20 cellular contexts compared by ENCODE assay signal in the genomic region with DNA sequence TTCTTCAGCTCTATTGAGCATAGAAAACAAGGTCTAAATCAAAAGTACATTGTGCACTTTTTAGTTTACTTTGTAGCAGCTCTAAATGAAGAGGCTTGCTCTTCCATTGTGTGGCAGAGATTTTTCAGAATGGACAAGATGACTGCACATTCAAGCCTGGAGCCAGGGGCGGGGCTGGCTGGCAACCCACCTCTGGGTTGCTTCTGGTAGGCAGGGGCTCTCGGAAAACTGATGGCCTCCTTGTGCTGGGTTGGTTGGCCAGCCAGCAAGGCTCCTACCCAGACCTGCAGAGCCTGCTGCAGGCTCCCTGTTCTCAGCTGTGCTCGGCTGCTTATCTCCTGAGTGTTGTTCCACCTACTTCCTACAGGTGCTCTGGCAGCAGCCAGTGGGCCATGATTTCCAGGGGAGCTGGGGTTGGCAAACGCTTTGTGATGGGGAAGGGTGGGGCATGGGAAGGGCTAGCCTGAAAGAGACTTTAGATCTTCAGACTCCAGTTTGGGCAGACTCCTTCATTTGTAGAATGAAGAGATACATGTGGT. TPM values are rescaled to one million over a fixed set of nuclear protein-coding genes. Genes with fewer than 3 reads are reported as not detected.
DNase-seq lines count a peak whose midpoint lies in the region; ATAC-seq, FAIRE-seq and TF ChIP-seq lines count a peak whose summit lies in the region.
"Had no signal": no experiment of that assay in that cellular context is flagged by ENCODE, and none has a peak within 500 bp of the region (broad histone marks: within the 10 kb centered on the region; RNA-seq: fewer than 3 reads in every experiment).

No MANE protein-coding gene starts in this region.

- no peak overlapping the region for H2BK5ac ChIP-seq in H1 (ENCODE audit: low read depth, low read length)

- TF ChIP-seq RAD21 in HCT116 (IDR thresholded peaks at IDR 0.05; ENCODE audit: low read depth) = no peak
- TF ChIP-seq RAD21 in H1 (IDR thresholded peaks at IDR 0.05 in 1 of 2, conservative IDR thresholded peaks at IDR 0.05 in 1 of 2; ENCODE audit: low read depth in 2 of 2, low read length in 2 of 2) = peak; percentile 26 to 46; a peak in 3 of 4 replicates

- H3K4me3 ChIP-seq in HCT116 (replicated peaks in 1 of 2; ENCODE audit: low read depth in 1 of 2, low read length in 2 of 2) (no peak overlapping the region), H1 (ENCODE audit: extremely low read depth in 1 of 4, insufficient read depth in 2 of 4, low read depth in 3 of 4, low read length in 4 of 4) (no peak overlapping the region), neural progenitor cell (no peak overlapping the region)
- H3K4me3 ChIP-seq: lung, prostate gland had no signal

- ATAC-seq in HCT116 = peak; percentile 80
- ATAC-seq in CD4-positive, alpha-beta T cell (ENCODE audit: poor library complexity) = no peak
- ATAC-seq in left ventricle myocardium superior = no peak
- ATAC-seq in GM18505 (IDR thresholded peaks at IDR 0.05; ENCODE audit: unreplicated experiment) = no peak

- no peaks in the 10 kb centered on the region for H3F3A ChIP-seq in neural progenitor cell (ENCODE audit: low read depth)

- RAD21 ChIA-PET in HCT116 (lab: Charles Lee; ENCODE audit: low non-redundant PET in 1 of 2, low total read pairs in 2 of 2, uncharacterized antibody in 2 of 2, unreplicated experiment in 2 of 2) = no interaction called here

- no peak overlapping the region for H3K14ac ChIP-seq in H1 (ENCODE audit: insufficient read length)

- no peak overlapping the region for H3K23ac ChIP-seq in H1 (ENCODE audit: insufficient read length)

- H3K27ac Mint-ChIP-seq in neural progenitor cell = no peak overlapping the region
- no peak overlapping the region for H3K27ac Mint-ChIP-seq in CD4-positive, alpha-beta T cell

- no TSS peak for BruUV-seq in HCT116 (replicated peaks; lab: Mats Ljungman, UMichigan)

- H2BK12ac ChIP-seq in H1 (ENCODE audit: low read depth, low read length) = no peak overlapping the region

- peaks cover 0 to 8% of the 10 kb centered on the region in 2 experiments; a peak in 2 of 4 replicates for H3K9me3 ChIP-seq in HCT116 (ENCODE audit: control insufficient read depth in 1 of 2, insufficient read depth in 1 of 2, low read depth in 1 of 2, low read length in 2 of 2)
- H3K9me3 ChIP-seq in H1 (ENCODE audit: insufficient read depth in 2 of 2, low read depth in 1 of 2, low read length in 1 of 2) = no peaks in the 10 kb centered on the region
- H3K9me3 ChIP-seq in neural progenitor cell (ENCODE audit: low read depth) = no peaks in the 10 kb centered on the region
- H3K9me3 ChIP-seq in CD4-positive, alpha-beta T cell (ENCODE audit: control insufficient read depth, low read length) = no peaks in the 10 kb centered on the region
- H3K9me3 ChIP-seq: prostate gland had no signal

- H2BK20ac ChIP-seq in H1 (ENCODE audit: low read length) = no peak overlapping the region

- intact Hi-C loops in HCT116 (cut with micrococcal nuclease) (no loop called here), left ventricle myocardium superior (cut with micrococcal nuclease) (no loop called here)
- intact Hi-C loops in CD4-positive, alpha-beta T cell (cut with DNase I, micrococcal nuclease) = no loop called here

- 0 out of 2 replicates have a peak, but pooled peaks cover 4% of the 10 kb centered on the region for H3K27me3 ChIP-seq in HCT116 (ENCODE audit: insufficient read depth, low read length)
- H3K27me3 ChIP-seq in H1 (replicated peaks in 1 of 4; ENCODE audit: control insufficient read depth in 3 of 4, extremely low read depth in 1 of 4, insufficient read depth in 3 of 4, low read length in 3 of 4) = no peaks in the 10 kb centered on the region
- no peaks in the 10 kb centered on the region for H3K27me3 ChIP-seq in neural progenitor cell
- H3K27me3 ChIP-seq in CD4-positive, alpha-beta T cell (ENCODE audit: control insufficient read depth, insufficient read depth, low read length) = peaks cover 17% of the 10 kb centered on the region

- H2AFZ ChIP-seq in HCT116 (ENCODE audit: low read depth, low read length, poor library complexity, severe bottlenecking) (no peak overlapping the region), H1 (ENCODE audit: low read length) (no peak overlapping the region), neural progenitor cell (replicated peaks) (no peak overlapping the region)

- no peak overlapping the region for H2AK5ac ChIP-seq in H1 (ENCODE audit: low read depth, low read length)

- H3K18ac ChIP-seq in H1 (ENCODE audit: extremely low read depth, low read length) = no peak overlapping the region

- H4K91ac ChIP-seq in H1 (replicated peaks; ENCODE audit: insufficient read length, low read length) = no peak overlapping the region

- TF ChIP-seq POLR2A in HCT116 (IDR thresholded peaks at IDR 0.05; ENCODE audit: borderline replicate concordance, extremely low read depth, insufficient read depth, insufficient read length) (no peak), H1 (IDR thresholded peaks at IDR 0.05; ENCODE audit: control extremely low read depth in 1 of 2, low read depth in 2 of 2, low read length in 2 of 2) (no peak), GM18505 (IDR thresholded peaks at IDR 0.05; ENCODE audit: borderline replicate concordance, extremely low read depth, insufficient read depth, insufficient read length) (no peak)

- H4K20me1 ChIP-seq in HCT116 (ENCODE audit: insufficient read depth) (no peaks in the 10 kb centered on the region), H1 (replicated peaks in 1 of 2; ENCODE audit: control insufficient read depth in 1 of 2, insufficient read depth in 2 of 2, low read length in 2 of 2) (no peaks in the 10 kb centered on the region), neural progenitor cell (ENCODE audit: low read depth) (no peaks in the 10 kb centered on the region)

- H3K4me2 ChIP-seq in HCT116 (ENCODE audit: low read length) (no peak overlapping the region), H1 (ENCODE audit: insufficient read depth in 1 of 2, low read depth in 2 of 2, low read length in 2 of 2) (no peak overlapping the region), neural progenitor cell (no peak overlapping the region)

- H2BK120ac ChIP-seq in H1 (replicated peaks; ENCODE audit: low read depth, low read length) = no peak overlapping the region

- 66% methylated on average over 4 of the region's 4 CpGs; no CpG with 5 or more reads in 1 of the 2 experiments for WGBS in H1 (ENCODE audit: extremely low coverage in 1 of 2, insufficient coverage in 1 of 2, insufficient read length in 1 of 2, insufficient replicate concordance in 2 of 2, low coverage in 1 of 2, low lambda C conversion rate in 2 of 2, missing lambda C conversion rate in 1 of 2), 2 experiments

- H4K5ac ChIP-seq in H1 (ENCODE audit: insufficient read length, low read depth, low read length) = no peak overlapping the region

- no peaks in the 10 kb centered on the region for H3K79me2 ChIP-seq in HCT116 (ENCODE audit: insufficient read depth, low read length)
- H3K79me2 ChIP-seq in H1 (ENCODE audit: control insufficient read depth in 1 of 2, insufficient read depth in 2 of 2, low read length in 2 of 2) = no peaks in the 10 kb centered on the region
- no peaks in the 10 kb centered on the region for H3K79me2 ChIP-seq in neural progenitor cell (ENCODE audit: low read depth)

- no peak overlapping the region for H3K27ac ChIP-seq in HCT116 (ENCODE audit: low read depth, low read length)
- no peak overlapping the region for H3K27ac ChIP-seq in H1 (ENCODE audit: low read depth, low read length)
- no peak overlapping the region for H3K27ac ChIP-seq in neural progenitor cell
- H3K27ac ChIP-seq in CD4-positive, alpha-beta T cell (ENCODE audit: low read depth, low read length) = no peak overlapping the region
- H3K27ac ChIP-seq: prostate gland had no signal

- H3K9me3 Mint-ChIP-seq in neural progenitor cell = no peaks in the 10 kb centered on the region
- H3K9me3 Mint-ChIP-seq in CD4-positive, alpha-beta T cell = no peaks in the 10 kb centered on the region

- H3K9me2 ChIP-seq in HCT116 (ENCODE audit: insufficient read depth) = no peaks in the 10 kb centered on the region

- no peak overlapping the region for H4K8ac ChIP-seq in H1 (ENCODE audit: extremely low read depth, insufficient read depth, low read length)

- H3K4me1 ChIP-seq in HCT116 (ENCODE audit: control insufficient read depth in 1 of 2, insufficient read depth in 2 of 2, low read length in 2 of 2) (peaks cover 0 to 4% of the 10 kb centered on the region in 2 experiments; a peak in 1 of 4 replicates), H1 (replicated peaks in 1 of 4; ENCODE audit: control insufficient read depth in 3 of 4, insufficient read depth in 4 of 4, low read length in 3 of 4) (no peaks in the 10 kb centered on the region), neural progenitor cell (no peaks in the 10 kb centered on the region)
- H3K4me1 ChIP-seq: prostate gland had no signal

- no peak overlapping the region for H2BK15ac ChIP-seq in H1 (ENCODE audit: low read length)

- H3K23me2 ChIP-seq in H1 (ENCODE audit: low read depth, low read length) = 0 out of 2 replicates have a peak, but pooled peaks cover 2% of the 10 kb centered on the region

- H3K36me3 ChIP-seq in HCT116 (ENCODE audit: control insufficient read depth in 1 of 2, insufficient read depth in 2 of 2, low read length in 2 of 2) (no peaks in the 10 kb centered on the region), H1 (ENCODE audit: control insufficient read depth in 2 of 4, insufficient read depth in 4 of 4, low read length in 3 of 4) (no peaks in the 10 kb centered on the region), neural progenitor cell (no peaks in the 10 kb centered on the region)
- H3K36me3 ChIP-seq: prostate gland had no signal

- no peak overlapping the region for H3K56ac ChIP-seq in H1 (replicated peaks; ENCODE audit: insufficient read length, low read depth, low read length)

- no peaks in the 10 kb centered on the region for H3K4me1 Mint-ChIP-seq in neural progenitor cell
- H3K4me1 Mint-ChIP-seq in CD4-positive, alpha-beta T cell (ENCODE audit: low read depth) = no peaks in the 10 kb centered on the region

- H3K79me1 ChIP-seq in H1 (ENCODE audit: low read depth, low read length) = peaks cover 4% of the 10 kb centered on the region; the same call in 1 of the 2 replicates

- H3K4me3 Mint-ChIP-seq in neural progenitor cell = no peak overlapping the region
- H3K4me3 Mint-ChIP-seq in CD4-positive, alpha-beta T cell = no peak overlapping the region

- no peak for TF ChIP-seq EP300 in H1 (IDR thresholded peaks at IDR 0.05; ENCODE audit: borderline replicate concordance in 1 of 2, low read depth in 2 of 2, low read length in 2 of 2)

- H3K9ac ChIP-seq in HCT116 (ENCODE audit: low read length) (no peak overlapping the region), H1 (replicated peaks in 1 of 4; ENCODE audit: extremely low read depth in 1 of 4, low read depth in 3 of 4, low read length in 3 of 4) (no peak overlapping the region), neural progenitor cell (no peak overlapping the region)

- no peaks in the 10 kb centered on the region for H3K36me3 Mint-ChIP-seq in neural progenitor cell
- H3K36me3 Mint-ChIP-seq in CD4-positive, alpha-beta T cell (ENCODE audit: low read depth) = no peaks in the 10 kb centered on the region

- peaks cover 6% of the 10 kb centered on the region for H3K27me3 Mint-ChIP-seq in neural progenitor cell (ENCODE audit: insufficient read depth, low read depth)
- H3K27me3 Mint-ChIP-seq in CD4-positive, alpha-beta T cell = peaks cover 52% of the 10 kb centered on the region

- TF ChIP-seq CTCF in HCT116 (IDR thresholded peaks at IDR 0.05 in 2 of 3, conservative IDR thresholded peaks at IDR 0.05 in 1 of 3; ENCODE audit: borderline replicate concordance in 1 of 3, insufficient read depth in 1 of 3, low read depth in 2 of 3, low read length in 2 of 3) = peak in 2 of 3 experiments; percentile 11 to 23; a peak in 2 of 6 replicates
- peak; percentile 41 to 49 (median 45) for TF ChIP-seq CTCF in H1 (IDR thresholded peaks at IDR 0.05; ENCODE audit: control extremely low read depth in 1 of 3, insufficient read depth in 1 of 3, low read depth in 1 of 3, low read length in 3 of 3)
- TF ChIP-seq CTCF in neural progenitor cell (IDR thresholded peaks at IDR 0.05) = peak; percentile 9
- TF ChIP-seq CTCF in CD4-positive, alpha-beta T cell (IDR thresholded peaks at IDR 0.05) = no peak

- DNase-seq in D341Med (ENCODE audit: low spot score) (peak; percentile 36), HCT116 (ENCODE audit: low read depth, low spot score) (no peak), H1 (ENCODE audit: low read depth in 1 of 2, low spot score in 2 of 2) (no peak), neural progenitor cell (ENCODE audit: low spot score) (no peak), left ventricle myocardium superior (no peak)
- no peak for DNase-seq in CD4-positive, alpha-beta T cell
- no peak for DNase-seq in activated effector memory CD4-positive, alpha-beta T cell treated with Interleukin-2 at 50 U/mL for 16 hours
- DNase-seq: activated naive CD4-positive, alpha-beta T cell treated with anti-CD3 and anti-CD28 coated beads, Interleukin-2, amount 50 U/mL, for 16 hours; amygdala; dermis blood vessel endothelial cell; GOT3; NCI-H1092 treated with DMSO at 0.1 percent for 48 hours; NCI-H1930; NCI-H446; OCI-M1; Right ventricle myocardium superior had no signal

- CTCF ChIA-PET in HCT116 (lab: Charles Lee) = interaction anchor here (0.9 to 1.6 kb wide), 3 partner anchors 23 to 110 kb away, joined by 3 to 6 read pairs (median 3); no protein-coding TSS in a partner anchor
- CTCF ChIA-PET in H1 (lab: Charles Lee; ENCODE audit: partially characterized antibody) = interaction anchor here (0.8 to 10.9 kb wide), 19 partner anchors 10 to 139 kb away, joined by 3 to 101 read pairs (median 4); partner anchors contain the start of gene BSN
- CTCF ChIA-PET in CD4-positive, alpha-beta T cell (lab: Charles Lee) = interaction anchor here (0.7 kb wide), 1 partner anchor 23 kb away, joined by 4 read pairs; no protein-coding TSS in a partner anchor

- FAIRE-seq in H1 (lab: Jason Lieb, UNC) = no peak
- FAIRE-seq: D721Med had no signal

- POLR2A ChIA-PET in HCT116 (lab: Charles Lee) = no interaction called here
- POLR2A ChIA-PET in H1 (lab: Charles Lee; ENCODE audit: partially characterized antibody) = interaction anchor here (1.1 kb wide), 1 partner anchor 109 kb away, joined by 3 read pairs; no protein-coding TSS in a partner anchor
- POLR2A ChIA-PET in CD4-positive, alpha-beta T cell (lab: Charles Lee) = no interaction called here

- H3K4ac ChIP-seq in H1 (replicated peaks; ENCODE audit: insufficient read length, low read depth, low read length) = no peak overlapping the region

RNA-seq across cellular contexts. Expression of gene BSN, which starts 8.8 kb away (rescaled TPM):
- total RNA-seq in HCT116 (2021; ENCODE audit: unreplicated experiment) (1.5 TPM), neural progenitor cell (ENCODE audit: low replicate concordance) (0.17 and 0.53 TPM in 2 replicates), left ventricle myocardium superior (0.30 TPM)
- 0.42 and 0.46 TPM in 2 replicates for polyA plus RNA-seq in HCT116 (2012)
- 2.9 and 3.0 TPM in 2 replicates for total RNA-seq in H1 (2021; fragmentation: NEBNext Ultra II Directional; extraction: Animal tissue kit (Norgen Biotek cat#: 25700))
- polyA plus RNA-seq in H1 (2011; rRNA removed) = 0.60 and 0.83 TPM in 2 replicates
- 0.45 TPM for polyA plus RNA-seq in H1 (2011; cell fraction: cytosol; rRNA removed)
- polyA plus RNA-seq in H1 (2011; cell fraction: nucleus; rRNA removed) = 1.6 TPM
- 1.0 to 1.4 TPM (median 1.3 TPM) in 4 replicates for polyA plus RNA-seq in H1 (2012, experiment 1 of 2)
- 0.85 TPM for polyA plus RNA-seq in H1 (2012, experiment 2 of 2)
- 0.87 TPM for polyA plus RNA-seq in H1 (2013, experiment 1 of 2)
- 0.88 TPM for polyA plus RNA-seq in H1 (2013, experiment 2 of 2)
- polyA minus RNA-seq in H1 (2011; rRNA and poly(A)+ RNA removed) = 1.5 and 1.9 TPM in 2 replicates
- polyA minus RNA-seq in H1 (2011; cell fraction: cytosol; rRNA and poly(A)+ RNA removed) = 1.8 TPM
- 2.5 TPM for polyA minus RNA-seq in H1 (2011; cell fraction: nucleus; rRNA and poly(A)+ RNA removed)
- under 1 TPM; 0.08 to 0.11 TPM for total RNA-seq in CD4-positive, alpha-beta T cell
